In the genomic region with DNA sequence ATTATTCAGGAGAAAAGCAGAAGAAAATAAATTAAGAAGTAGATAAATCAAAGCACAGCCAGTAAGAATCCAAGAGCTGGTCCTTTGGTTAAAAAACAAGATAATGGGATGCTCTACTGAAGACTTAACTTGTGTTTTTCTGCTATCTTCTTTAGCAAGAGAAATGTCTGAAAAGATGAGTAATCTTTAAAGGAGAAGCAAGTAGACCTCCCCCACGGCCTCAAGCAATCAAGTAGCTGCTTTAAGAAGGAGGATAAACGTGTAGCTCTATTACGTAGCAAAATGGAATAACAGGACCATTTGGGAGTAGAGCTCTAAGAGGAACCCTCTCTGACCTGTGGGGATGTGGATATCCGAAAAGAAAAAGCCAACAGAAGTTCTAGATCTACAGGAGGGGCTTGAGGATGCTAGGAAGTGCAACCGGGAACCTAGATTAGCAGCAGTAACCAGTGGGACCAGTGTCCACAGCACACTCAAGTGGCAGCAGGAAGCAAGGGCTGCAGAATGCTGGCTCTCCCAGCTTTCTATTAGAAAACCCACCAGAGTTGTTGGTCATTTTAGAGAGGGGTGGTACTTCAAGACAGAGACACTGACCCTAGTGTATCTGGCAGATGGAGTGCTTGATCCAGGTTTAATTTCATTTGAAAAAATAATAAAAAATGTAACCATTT, we compare ENCODE assay signal across 12 cellular contexts.
DNase-seq lines count a peak whose midpoint lies in the region; FAIRE-seq and TF ChIP-seq lines count a peak whose summit lies in the region.
"Had no signal": no experiment of that assay in that cellular context is flagged by ENCODE, and none has a peak within 500 bp of the region (broad histone marks: within the 10 kb centered on the region; RNA-seq: fewer than 3 reads in every experiment).

No MANE protein-coding gene starts in this region.

- H3K79me2 ChIP-seq in SK-N-SH (ENCODE audit: insufficient read depth), result no peaks in the 10 kb centered on the region

- H3K4me1 ChIP-seq in mesenchymal stem cell (ENCODE audit: control insufficient read depth, insufficient read depth, low read depth, low read length), result no peaks in the 10 kb centered on the region
- no peaks in the 10 kb centered on the region; a peak in 1 of 4 replicates for H3K4me1 ChIP-seq in SK-N-SH (ENCODE audit: control insufficient read depth in 1 of 2, insufficient read depth in 2 of 2, low read depth in 1 of 2, low read length in 1 of 2)

- no peak for TF ChIP-seq CTCF in Calu3 (IDR thresholded peaks at IDR 0.05; ENCODE audit: unreplicated experiment)
- peak; percentile 59 for TF ChIP-seq CTCF in bronchial epithelial cell (IDR thresholded peaks at IDR 0.05; ENCODE audit: insufficient read depth, low read length, severe bottlenecking)
- no peak for TF ChIP-seq CTCF in SK-N-SH (IDR thresholded peaks at IDR 0.05)
- TF ChIP-seq CTCF in GM10248 (IDR thresholded peaks at IDR 0.05; ENCODE audit: control extremely low read depth, extremely low read depth, low read depth, missing control alignments), result no peak

- no peak overlapping the region for H3K4me3 ChIP-seq in bronchial epithelial cell (ENCODE audit: low read depth, low read length)
- no peak overlapping the region for H3K4me3 ChIP-seq in mesenchymal stem cell (ENCODE audit: insufficient read depth in 1 of 2, low read depth in 1 of 2, low read length in 2 of 2)
- H3K4me3 ChIP-seq in SK-N-SH (ENCODE audit: low read depth in 2 of 2, low read length in 1 of 2), result no peak overlapping the region; a peak in 1 of 4 replicates

- no peak overlapping the region for H2AK5ac ChIP-seq in mesenchymal stem cell (ENCODE audit: low read length, severe bottlenecking)

- no peaks in the 10 kb centered on the region for H4K20me1 ChIP-seq in SK-N-SH (ENCODE audit: insufficient read depth)

- intact Hi-C loops in Calu3 (cut with micrococcal nuclease; ENCODE audit: unreplicated experiment), result no loop called here
- intact Hi-C loops in activated T-helper 2 cell treated with anti-CD3 and anti-CD28 coated beads, Interferon-gamma antibody, Interleukin-2, Interleukin-4, amounts not matched to agents 10 μg/mL and 5 μg/mL and 100 μg/mL, durations not matched to agents 14 hours and 24 hours and 36 hours (cut with micrococcal nuclease), result no loop called here

- H3K9me3 Mint-ChIP-seq in Calu3 (ENCODE audit: low read depth, unreplicated experiment), result no peaks in the 10 kb centered on the region
- no peaks in the 10 kb centered on the region for H3K9me3 Mint-ChIP-seq in activated T-helper 2 cell treated with anti-CD3 and anti-CD28 coated beads, Interferon-gamma antibody, Interleukin-2, Interleukin-4, amounts not matched to agents 10 μg/mL and 5 μg/mL and 100 μg/mL, durations not matched to agents 14 hours and 24 hours and 36 hours

- H3K36me3 ChIP-seq in bronchial epithelial cell (ENCODE audit: control insufficient read depth, insufficient read depth, low read length) (no peaks in the 10 kb centered on the region), mesenchymal stem cell (ENCODE audit: control insufficient read depth in 1 of 2, insufficient read depth in 2 of 2, low read depth in 1 of 2, low read length in 2 of 2) (no peaks in the 10 kb centered on the region), SK-N-SH (replicated peaks in 1 of 2; ENCODE audit: control insufficient read depth in 1 of 2, insufficient read depth in 2 of 2, low read length in 1 of 2) (no peaks in the 10 kb centered on the region)

- BruUV-seq in Calu3 (replicated peaks; lab: Mats Ljungman, UMichigan), result no TSS peak

- H3K27me3 ChIP-seq in bronchial epithelial cell (ENCODE audit: control insufficient read depth, insufficient read depth, low read length), result no peaks in the 10 kb centered on the region
- H3K27me3 ChIP-seq in mesenchymal stem cell (ENCODE audit: control insufficient read depth in 1 of 2, insufficient read depth in 1 of 2, low read length in 2 of 2), result peaks cover 3 to 12% of the 10 kb centered on the region in 2 experiments
- H3K27me3 ChIP-seq in SK-N-SH (ENCODE audit: insufficient read depth), result no peaks in the 10 kb centered on the region

- no peaks in the 10 kb centered on the region for H3K9me2 ChIP-seq in SK-N-SH

- peaks cover 82% of the 10 kb centered on the region for H3K27me3 Mint-ChIP-seq in Calu3 (ENCODE audit: unreplicated experiment)
- peaks cover 34% of the 10 kb centered on the region for H3K27me3 Mint-ChIP-seq in activated T-helper 2 cell treated with anti-CD3 and anti-CD28 coated beads, Interferon-gamma antibody, Interleukin-2, Interleukin-4, amounts not matched to agents 10 μg/mL and 5 μg/mL and 100 μg/mL, durations not matched to agents 14 hours and 24 hours and 36 hours (ENCODE audit: low read depth)

- no peak overlapping the region for H2BK15ac ChIP-seq in mesenchymal stem cell (ENCODE audit: low read depth, poor library complexity, severe bottlenecking)

- H3K9ac ChIP-seq in mesenchymal stem cell (ENCODE audit: low read length), result no peak overlapping the region
- H3K9ac ChIP-seq in SK-N-SH, result no peak overlapping the region

- H3K18ac ChIP-seq in mesenchymal stem cell (ENCODE audit: low read depth in 1 of 2, low read length in 2 of 2), result no peak overlapping the region

- H3K27ac Mint-ChIP-seq in Calu3 (ENCODE audit: unreplicated experiment), result no peak overlapping the region
- no peak overlapping the region for H3K27ac Mint-ChIP-seq in activated T-helper 2 cell treated with anti-CD3 and anti-CD28 coated beads, Interferon-gamma antibody, Interleukin-2, Interleukin-4, amounts not matched to agents 10 μg/mL and 5 μg/mL and 100 μg/mL, durations not matched to agents 14 hours and 24 hours and 36 hours
- H3K27ac Mint-ChIP-seq: activated naive CD4-positive, alpha-beta T cell treated with anti-CD3 and anti-CD28 coated beads for 36 hours; stimulated activated effector memory CD8-positive, alpha-beta T cell treated with anti-CD3 and anti-CD28 coated beads, Interleukin-12 subunit alpha, Interleukin-12 subunit beta, amount 100 ng/mL, for 72 hours had no signal

- no peak overlapping the region for H2BK12ac ChIP-seq in mesenchymal stem cell (ENCODE audit: low read length in 2 of 2)

- no peaks in the 10 kb centered on the region for H3K79me1 ChIP-seq in mesenchymal stem cell (replicated peaks; ENCODE audit: low read length, poor library complexity, severe bottlenecking)

- H3K27ac ChIP-seq in mesenchymal stem cell (ENCODE audit: low read length, poor library complexity, severe bottlenecking) (no peak overlapping the region), SK-N-SH (ENCODE audit: low read depth in 2 of 2, low read length in 1 of 2) (no peak overlapping the region)

- peak; percentile 79 for FAIRE-seq in bronchial epithelial cell (lab: Jason Lieb, UNC)

- H3K36me3 Mint-ChIP-seq in Calu3 (ENCODE audit: insufficient read depth, unreplicated experiment), result no peaks in the 10 kb centered on the region
- H3K36me3 Mint-ChIP-seq in activated T-helper 2 cell treated with anti-CD3 and anti-CD28 coated beads, Interferon-gamma antibody, Interleukin-2, Interleukin-4, amounts not matched to agents 10 μg/mL and 5 μg/mL and 100 μg/mL, durations not matched to agents 14 hours and 24 hours and 36 hours (ENCODE audit: low read depth), result no peaks in the 10 kb centered on the region
- H3K36me3 Mint-ChIP-seq: stimulated activated effector memory CD8-positive, alpha-beta T cell treated with anti-CD3 and anti-CD28 coated beads, Interleukin-12 subunit alpha, Interleukin-12 subunit beta, amount 100 ng/mL, for 72 hours had no signal

- DNase-seq in Calu3 (peak; percentile 6), bronchial epithelial cell (ENCODE audit: low read depth) (peak; percentile 50), mesenchymal stem cell (peak; percentile 19), SK-N-SH (no peak), T-helper 2 cell (no peak), GM10248 (ENCODE audit: extremely low spot score) (no peak)
- no peak for DNase-seq in activated T-helper 2 cell treated with anti-CD3 and anti-CD28 coated beads, Interferon-gamma antibody, Interleukin-2, Interleukin-4, amounts not matched to agents 10 μg/mL and 5 μg/mL and 100 μg/mL, durations not matched to agents 14 hours and 24 hours and 36 hours (ENCODE audit: low spot score)
- DNase-seq: activated CD4-positive, alpha-beta T cell treated with anti-CD3 and anti-CD28 coated beads for 4 hours; activated naive CD4-positive, alpha-beta T cell treated with anti-CD3 and anti-CD28 coated beads for 36 hours; KG1 had no signal

- H2BK120ac ChIP-seq in mesenchymal stem cell (ENCODE audit: low read depth, low read length), result no peak overlapping the region

- TF ChIP-seq EP300 in Ishikawa (IDR thresholded peaks at IDR 0.05; ENCODE audit: borderline replicate concordance) (no peak), SK-N-SH (IDR thresholded peaks at IDR 0.05; ENCODE audit: borderline replicate concordance in 1 of 2, low read depth in 1 of 2, low read length in 1 of 2) (no peak)

- H3K4ac ChIP-seq in mesenchymal stem cell (ENCODE audit: low read depth in 1 of 2, low read length in 2 of 2), result no peak overlapping the region

- no peak overlapping the region for H4K91ac ChIP-seq in mesenchymal stem cell (ENCODE audit: low read length)

- no peak overlapping the region for H2BK5ac ChIP-seq in mesenchymal stem cell (ENCODE audit: low read depth, low read length, poor library complexity, severe bottlenecking)

- CTCF ChIA-PET in Calu3 (lab: Charles Lee), result no interaction called here
- CTCF ChIA-PET in SK-N-SH (lab: Yijun Ruan, JAX), result interaction anchor here (0.8 to 1.6 kb wide), 7 partner anchors 11 to 261 kb away, joined by 3 to 5 read pairs (median 3); no protein-coding TSS in a partner anchor
- CTCF ChIA-PET in GM10248 (lab: Yijun Ruan, JAX), result interaction anchor here (0.7 to 1.6 kb wide), 6 partner anchors 9 to 210 kb away, joined by 3 to 5 read pairs (median 4); no protein-coding TSS in a partner anchor

- no peak overlapping the region for H4K8ac ChIP-seq in mesenchymal stem cell (ENCODE audit: low read length)

- POLR2A ChIA-PET in SK-N-SH (lab: Yijun Ruan, JAX) (no interaction called here), GM10248 (lab: Yijun Ruan, JAX) (no interaction called here)

- no peaks in the 10 kb centered on the region for H3K4me1 Mint-ChIP-seq in Calu3 (ENCODE audit: low read depth, unreplicated experiment)
- no peaks in the 10 kb centered on the region for H3K4me1 Mint-ChIP-seq in activated T-helper 2 cell treated with anti-CD3 and anti-CD28 coated beads, Interferon-gamma antibody, Interleukin-2, Interleukin-4, amounts not matched to agents 10 μg/mL and 5 μg/mL and 100 μg/mL, durations not matched to agents 14 hours and 24 hours and 36 hours (ENCODE audit: low read depth)
- H3K4me1 Mint-ChIP-seq: stimulated activated effector memory CD8-positive, alpha-beta T cell treated with anti-CD3 and anti-CD28 coated beads, Interleukin-12 subunit alpha, Interleukin-12 subunit beta, amount 100 ng/mL, for 72 hours had no signal

- no peak overlapping the region for H3K4me3 Mint-ChIP-seq in Calu3 (ENCODE audit: low read depth, unreplicated experiment)
- H3K4me3 Mint-ChIP-seq in activated T-helper 2 cell treated with anti-CD3 and anti-CD28 coated beads, Interferon-gamma antibody, Interleukin-2, Interleukin-4, amounts not matched to agents 10 μg/mL and 5 μg/mL and 100 μg/mL, durations not matched to agents 14 hours and 24 hours and 36 hours (ENCODE audit: low read depth), result no peak overlapping the region
- H3K4me3 Mint-ChIP-seq: activated naive CD4-positive, alpha-beta T cell treated with anti-CD3 and anti-CD28 coated beads for 36 hours; stimulated activated effector memory CD8-positive, alpha-beta T cell treated with anti-CD3 and anti-CD28 coated beads, Interleukin-12 subunit alpha, Interleukin-12 subunit beta, amount 100 ng/mL, for 72 hours had no signal

- H3K23ac ChIP-seq in mesenchymal stem cell (ENCODE audit: low read length in 2 of 2), result no peak overlapping the region

- 39% methylated on average over 5 of the region's 5 CpGs for WGBS in mesenchymal stem cell
- WGBS in SK-N-SH (ENCODE audit: low lambda C conversion rate), result 20% methylated on average over 5 of the region's 5 CpGs

- H2AFZ ChIP-seq in mesenchymal stem cell (ENCODE audit: low read depth, low read length) (no peak overlapping the region), SK-N-SH (ENCODE audit: low read depth) (no peak overlapping the region)

- H3F3A ChIP-seq in SK-N-SH (replicated peaks; ENCODE audit: insufficient read depth), result peaks cover 4% of the 10 kb centered on the region

- H3K14ac ChIP-seq in mesenchymal stem cell (ENCODE audit: low read length in 2 of 2), result no peak overlapping the region

- H3K9me3 ChIP-seq in mesenchymal stem cell (ENCODE audit: control insufficient read depth, low read length) (no peaks in the 10 kb centered on the region), SK-N-SH (no peaks in the 10 kb centered on the region)

- H3K4me2 ChIP-seq in mesenchymal stem cell (ENCODE audit: low read length, poor library complexity, severe bottlenecking) (no peak overlapping the region), SK-N-SH (no peak overlapping the region)

- TF ChIP-seq RAD21 in Ishikawa (IDR thresholded peaks at IDR 0.05; ENCODE audit: low read depth) (peak; percentile 37; the same call in 1 of the 2 replicates), SK-N-SH (IDR thresholded peaks at IDR 0.05; ENCODE audit: low read length) (no peak; the same call in 1 of the 2 replicates)

Comparison
In these comparisons a context has a peak if more than half of its experiments do, and no peak if none do; other contexts are left out.
1. DNase-seq: peak in Calu3 (single experiment), bronchial epithelial cell (single experiment) and mesenchymal stem cell (single experiment); none in SK-N-SH (single experiment), T-helper 2 cell (0 of 5), activated T-helper 2 cell treated with anti-CD3 and anti-CD28 coated beads, Interferon-gamma antibody, Interleukin-2, Interleukin-4, amounts not matched to agents 10 μg/mL and 5 μg/mL and 100 μg/mL, durations not matched to agents 14 hours and 24 hours and 36 hours (single experiment) and GM10248 (single experiment).